In genomic region chr5:42500003-42500599, GRCh38 we compare ENCODE assay signal across 21 cellular contexts.
"Had no signal": no experiment of that assay in that cellular context is flagged by ENCODE, and none has a peak within 500 bp of the region (broad histone marks: within the 10 kb centered on the region; RNA-seq: fewer than 3 reads in every experiment).

No MANE protein-coding gene starts in this region.

- H3K4me3 Mint-ChIP-seq: activated B cell treated with CpG ODN at 0.5 μM for 24 hours; activated CD8-positive, alpha-beta T cell treated with anti-CD3 and anti-CD28 coated beads, Interleukin-2, amount 10 ng/mL, durations not matched to agents 7 days and 5 days; activated naive CD4-positive, alpha-beta T cell treated with anti-CD3 and anti-CD28 coated beads, Interleukin-2, amount 50 U/mL, for 24 hours; dendritic cell treated with granulocyte-macrophage colony-stimulating factor and Interleukin-4, amounts not matched to agents 40 ng/mL and 50 ng/mL, for 4 days; immature natural killer cell; natural killer cell; stimulated activated memory B cell treated with anti-CD40 and anti-IgM and Interleukin-4, amounts not matched to agents 10 μg/mL and 1 μg/mL and 100 μg/mL, for 72 hours had no signal

- H3K27me3 ChIP-seq: brain microvascular endothelial cell, transverse colon, vagina had no signal

- H3K36me3 ChIP-seq: brain microvascular endothelial cell, transverse colon, vagina had no signal

- H3K4me3 ChIP-seq: transverse colon, vagina had no signal

- H3K36me3 Mint-ChIP-seq: activated naive CD4-positive, alpha-beta T cell treated with anti-CD3 and anti-CD28 coated beads, Interleukin-2, amount 50 U/mL, for 24 hours; immature natural killer cell; natural killer cell; stimulated activated memory B cell treated with anti-CD40 and anti-IgM and Interleukin-4, amounts not matched to agents 10 μg/mL and 1 μg/mL and 100 μg/mL, for 72 hours had no signal

- H3K9me3 ChIP-seq: transverse colon, vagina had no signal

- DNase-seq: activated B cell treated with CpG ODN at 0.5 μM for 24 hours; activated CD4-positive, alpha-beta T cell treated with anti-CD3 and anti-CD28 coated beads for 48 hours; activated CD8-positive, alpha-beta memory T cell treated with anti-CD3 and anti-CD28 coated beads, Interleukin-2, amount 50 U/mL, for 4 hours; activated CD8-positive, alpha-beta T cell treated with anti-CD3 and anti-CD28 coated beads, Interleukin-2, amount 10 ng/mL, durations not matched to agents 7 days and 5 days; activated effector memory CD4-positive, alpha-beta T cell treated with anti-CD3 and anti-CD28 coated beads, Interleukin-2, amount 50 U/mL, for 16 hours; activated T-cell treated with anti-CD3 and anti-CD28 coated beads, Interleukin-2, amount 50 U/mL, for 48 hours; amygdala; brain microvascular endothelial cell; effector memory CD4-positive, alpha-beta T cell; glutamatergic neuron; immature natural killer cell; natural killer cell; nucleus accumbens; substantia nigra; SW 1271; transverse colon had no signal

- H3K27me3 Mint-ChIP-seq: activated naive CD4-positive, alpha-beta T cell treated with anti-CD3 and anti-CD28 coated beads, Interleukin-2, amount 50 U/mL, for 24 hours; dendritic cell treated with granulocyte-macrophage colony-stimulating factor and Interleukin-4, amounts not matched to agents 40 ng/mL and 50 ng/mL, for 4 days; progenitor cell of endocrine pancreas; stimulated activated memory B cell treated with anti-CD40 and anti-IgM and Interleukin-4, amounts not matched to agents 10 μg/mL and 1 μg/mL and 100 μg/mL, for 72 hours had no signal

- H3K27ac Mint-ChIP-seq: activated B cell treated with CpG ODN at 0.5 μM for 24 hours; activated CD8-positive, alpha-beta T cell treated with anti-CD3 and anti-CD28 coated beads, Interleukin-2, amount 10 ng/mL, durations not matched to agents 7 days and 5 days; activated naive CD4-positive, alpha-beta T cell treated with anti-CD3 and anti-CD28 coated beads, Interleukin-2, amount 50 U/mL, for 24 hours; dendritic cell treated with granulocyte-macrophage colony-stimulating factor and Interleukin-4, amounts not matched to agents 40 ng/mL and 50 ng/mL, for 4 days; immature natural killer cell; natural killer cell; progenitor cell of endocrine pancreas; stimulated activated memory B cell treated with anti-CD40 and anti-IgM and Interleukin-4, amounts not matched to agents 10 μg/mL and 1 μg/mL and 100 μg/mL, for 72 hours had no signal

- H3K4me1 ChIP-seq: transverse colon had no signal

- H3K4me1 Mint-ChIP-seq: activated B cell treated with CpG ODN at 0.5 μM for 24 hours; activated naive CD4-positive, alpha-beta T cell treated with anti-CD3 and anti-CD28 coated beads, Interleukin-2, amount 50 U/mL, for 24 hours; immature natural killer cell; natural killer cell; stimulated activated memory B cell treated with anti-CD40 and anti-IgM and Interleukin-4, amounts not matched to agents 10 μg/mL and 1 μg/mL and 100 μg/mL, for 72 hours had no signal

- H3K9me3 Mint-ChIP-seq: activated B cell treated with CpG ODN at 0.5 μM for 24 hours; activated naive CD4-positive, alpha-beta T cell treated with anti-CD3 and anti-CD28 coated beads, Interleukin-2, amount 50 U/mL, for 24 hours; dendritic cell treated with granulocyte-macrophage colony-stimulating factor and Interleukin-4, amounts not matched to agents 40 ng/mL and 50 ng/mL, for 4 days; stimulated activated memory B cell treated with anti-CD40 and anti-IgM and Interleukin-4, amounts not matched to agents 10 μg/mL and 1 μg/mL and 100 μg/mL, for 72 hours had no signal

- H3K27ac ChIP-seq: brain microvascular endothelial cell, transverse colon, vagina had no signal

- ATAC-seq: activated CD8-positive, alpha-beta T cell treated with anti-CD3 and anti-CD28 coated beads, Interleukin-2, amount 10 ng/mL, durations not matched to agents 7 days and 5 days; natural killer cell; stimulated activated memory B cell treated with anti-CD40 and anti-IgM and Interleukin-4, amounts not matched to agents 10 μg/mL and 1 μg/mL and 100 μg/mL, for 72 hours had no signal
